Comparison of ENCODE assay signal across 1 cellular context in genomic region chr1:109718495-109718894, GRCh38.
TF ChIP-seq lines count a peak whose summit lies in the region.

No MANE protein-coding gene starts in this region.

TF ChIP-seq in H1, 55 proteins besides CTCF, POLR2A, EP300 and RAD21:
- TF ChIP-seq CEBPB (IDR thresholded peaks at IDR 0.05; ENCODE audit: low read depth, low read length) (no peak), TBP (IDR thresholded peaks at IDR 0.05; ENCODE audit: low read depth, low read length) (no peak), YY1 (IDR thresholded peaks at IDR 0.05; ENCODE audit: low read depth, low read length) (no peak), POU5F1 (IDR thresholded peaks at IDR 0.05; ENCODE audit: low read depth, low read length) (no peak), PHF8 (conservative IDR thresholded peaks at IDR 0.05; ENCODE audit: low read depth, low read length) (no peak), TAF1 (IDR thresholded peaks at IDR 0.05; ENCODE audit: low read depth, low read length) (no peak), ZNF274 (IDR thresholded peaks at IDR 0.05; ENCODE audit: borderline replicate concordance, extremely low read depth, low read length) (no peak), NANOG (IDR thresholded peaks at IDR 0.05; ENCODE audit: insufficient read depth, low read depth, low read length, poor library complexity, severe bottlenecking) (no peak), CHD2 (IDR thresholded peaks at IDR 0.05; ENCODE audit: low read length) (no peak), SRF (IDR thresholded peaks at IDR 0.05; ENCODE audit: low read depth, low read length) (no peak), BRCA1 (IDR thresholded peaks at IDR 0.05; ENCODE audit: low read depth, low read length) (no peak)
